In the genomic region with DNA sequence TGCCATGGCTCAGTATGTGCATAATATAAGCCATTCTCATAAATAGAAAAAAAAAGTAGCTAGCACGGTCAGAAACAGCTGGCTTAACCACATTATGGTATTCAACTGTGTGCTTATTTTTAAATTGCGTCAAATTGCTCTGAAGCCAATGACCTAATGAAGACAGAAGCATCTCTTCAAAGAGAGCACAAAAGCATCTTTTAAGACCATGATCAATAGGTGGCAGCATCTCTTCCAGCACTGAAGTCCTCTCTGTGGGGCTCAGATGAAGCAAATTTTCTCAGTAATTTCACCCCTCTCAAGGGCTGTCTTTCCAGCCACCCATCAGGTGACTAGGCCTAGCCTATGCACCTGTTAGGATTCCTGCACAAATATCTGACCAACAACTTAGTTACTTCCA, we compare ENCODE assay signal across 8 cellular contexts.
DNase-seq lines count a peak whose midpoint lies in the region; ATAC-seq and TF ChIP-seq lines count a peak whose summit lies in the region.
"Had no signal": no experiment of that assay in that cellular context is flagged by ENCODE, and none has a peak within 500 bp of the region (broad histone marks: within the 10 kb centered on the region; RNA-seq: fewer than 3 reads in every experiment).

No MANE protein-coding gene starts in this region.

- no peak overlapping the region for H3K27ac ChIP-seq in neural progenitor cell

- CTCF ChIA-PET in activated naive CD4-positive, alpha-beta T cell treated with anti-CD3 and anti-CD28 coated beads, Interleukin-2, amount 10 ng/mL, durations not matched to agents 7 days and 5 days (lab: Charles Lee), result no interaction called here

- H3K9me3 Mint-ChIP-seq in neural progenitor cell, result peaks cover 16% of the 10 kb centered on the region
- H3K9me3 Mint-ChIP-seq in activated naive CD4-positive, alpha-beta T cell treated with anti-CD3 and anti-CD28 coated beads, Interleukin-2, amount 10 ng/mL, durations not matched to agents 7 days and 5 days, result no peaks in the 10 kb centered on the region

- peak; percentile 47 for TF ChIP-seq CTCF in GM12864 (IDR thresholded peaks at IDR 0.05; ENCODE audit: low read depth, low read length, missing control alignments)
- peak; percentile 62 for TF ChIP-seq CTCF in epithelial cell of esophagus (IDR thresholded peaks at IDR 0.05; ENCODE audit: insufficient read depth, low read depth, low read length, missing control alignments)
- peak; percentile 54 for TF ChIP-seq CTCF in neural progenitor cell (IDR thresholded peaks at IDR 0.05)

- H3K36me3 Mint-ChIP-seq in neural progenitor cell, result peaks cover 47% of the 10 kb centered on the region
- no peaks in the 10 kb centered on the region for H3K36me3 Mint-ChIP-seq in activated naive CD4-positive, alpha-beta T cell treated with anti-CD3 and anti-CD28 coated beads, Interleukin-2, amount 10 ng/mL, durations not matched to agents 7 days and 5 days

- H3F3A ChIP-seq in neural progenitor cell (ENCODE audit: low read depth), result peaks cover 29% of the 10 kb centered on the region

- no peak overlapping the region for H2AFZ ChIP-seq in neural progenitor cell (replicated peaks)

- ATAC-seq in HG03565 (IDR thresholded peaks at IDR 0.05; ENCODE audit: unreplicated experiment), result no peak

- H3K27me3 Mint-ChIP-seq in neural progenitor cell (ENCODE audit: insufficient read depth, low read depth), result no peaks in the 10 kb centered on the region
- H3K27me3 Mint-ChIP-seq in activated naive CD4-positive, alpha-beta T cell treated with anti-CD3 and anti-CD28 coated beads, Interleukin-2, amount 10 ng/mL, durations not matched to agents 7 days and 5 days, result no peaks in the 10 kb centered on the region

- H3K4me1 Mint-ChIP-seq in neural progenitor cell, result peaks cover 21% of the 10 kb centered on the region
- no peaks in the 10 kb centered on the region for H3K4me1 Mint-ChIP-seq in activated naive CD4-positive, alpha-beta T cell treated with anti-CD3 and anti-CD28 coated beads, Interleukin-2, amount 10 ng/mL, durations not matched to agents 7 days and 5 days

- DNase-seq in GM12864 (ENCODE audit: low read depth), result no peak
- DNase-seq in NCI-H1048 (lab: John Stamatoyannopoulos, UW), result peak; percentile 33
- DNase-seq in epithelial cell of esophagus (ENCODE audit: low read depth), result peak; percentile 43
- peak; percentile 50 for DNase-seq in neural progenitor cell (ENCODE audit: low spot score)
- no peak for DNase-seq in NOMO-1 treated with dmso at 0.1 percent for 144 hours (lab: John Stamatoyannopoulos, UW; ENCODE audit: unreplicated experiment)
- DNase-seq in activated naive CD4-positive, alpha-beta T cell treated with anti-CD3 and anti-CD28 coated beads, Interleukin-2, amount 10 ng/mL, durations not matched to agents 7 days and 5 days, result no peak
- DNase-seq: NCI-H1417 treated with DMSO at 0.1 percent for 48 hours had no signal

- H3K4me2 ChIP-seq in neural progenitor cell, result peak overlapping the region; percentile 16

- H3K9me3 ChIP-seq in neural progenitor cell (ENCODE audit: low read depth), result no peaks in the 10 kb centered on the region

- no peak overlapping the region for H3K4me3 Mint-ChIP-seq in neural progenitor cell
- H3K4me3 Mint-ChIP-seq in activated naive CD4-positive, alpha-beta T cell treated with anti-CD3 and anti-CD28 coated beads, Interleukin-2, amount 10 ng/mL, durations not matched to agents 7 days and 5 days, result no peak overlapping the region

- H3K4me1 ChIP-seq in neural progenitor cell, result peaks cover 50% of the 10 kb centered on the region

- H3K9ac ChIP-seq in neural progenitor cell, result no peak overlapping the region

- H3K4me3 ChIP-seq in GM12864 (ENCODE audit: low read depth, low read length) (no peak overlapping the region), epithelial cell of esophagus (ENCODE audit: low read length) (no peak overlapping the region), neural progenitor cell (no peak overlapping the region)

- no peaks in the 10 kb centered on the region for H4K20me1 ChIP-seq in neural progenitor cell (ENCODE audit: low read depth)

- H3K79me2 ChIP-seq in neural progenitor cell (ENCODE audit: low read depth), result peaks cover 39% of the 10 kb centered on the region

- no peak overlapping the region for H3K27ac Mint-ChIP-seq in neural progenitor cell
- H3K27ac Mint-ChIP-seq in activated naive CD4-positive, alpha-beta T cell treated with anti-CD3 and anti-CD28 coated beads, Interleukin-2, amount 10 ng/mL, durations not matched to agents 7 days and 5 days, result no peak overlapping the region

- H3K27me3 ChIP-seq in neural progenitor cell, result no peaks in the 10 kb centered on the region

- peaks cover 6% of the 10 kb centered on the region for H3K36me3 ChIP-seq in neural progenitor cell

Comparison
In these comparisons a context has a peak if more than half of its experiments do, and no peak if none do; other contexts are left out.
1. DNase-seq: peak in NCI-H1048 (single experiment), epithelial cell of esophagus (single experiment) and neural progenitor cell (single experiment); none in GM12864 (single experiment), NOMO-1 treated with dmso at 0.1 percent for 144 hours (single experiment) and activated naive CD4-positive, alpha-beta T cell treated with anti-CD3 and anti-CD28 coated beads, Interleukin-2, amount 10 ng/mL, durations not matched to agents 7 days and 5 days (single experiment).
2. Peak in every context shown above with its lines, with median percentiles within 50 percentile points of each other: CTCF ChIP-seq.